Comparison of ENCODE assay signal across 16 cellular contexts in the genomic region with DNA sequence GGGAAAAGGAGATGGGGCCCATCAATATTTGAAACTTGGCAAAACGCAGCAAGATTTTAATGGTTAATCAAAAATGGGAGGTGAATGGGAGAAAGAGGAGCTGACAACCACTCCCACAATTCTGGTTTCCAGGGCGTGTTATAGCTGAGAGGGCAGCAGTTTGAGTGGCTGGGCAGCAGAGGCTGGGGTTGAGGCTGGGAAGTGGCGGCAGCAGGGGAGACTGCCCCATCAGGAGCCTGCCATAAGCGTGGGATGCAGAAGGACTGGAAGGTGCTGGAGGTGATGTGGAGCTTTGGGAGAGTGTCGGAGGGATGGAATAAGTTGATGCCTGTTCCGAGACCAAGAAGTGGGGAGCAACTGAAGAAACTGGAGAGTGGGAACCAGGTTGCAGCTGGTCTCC. TPM values are rescaled to one million over a fixed set of nuclear protein-coding genes. Genes with fewer than 3 reads are reported as not detected.
DNase-seq lines count a peak whose midpoint lies in the region; ATAC-seq and TF ChIP-seq lines count a peak whose summit lies in the region.
"Had no signal": no experiment of that assay in that cellular context is flagged by ENCODE, and none has a peak within 500 bp of the region (broad histone marks: within the 10 kb centered on the region; RNA-seq: fewer than 3 reads in every experiment).

No MANE protein-coding gene starts in this region.

- H3K36me3 ChIP-seq in spleen: no peaks in the 10 kb centered on the region
- H3K36me3 ChIP-seq: BLaER1 had no signal

- H3K27ac ChIP-seq in spleen: no peak overlapping the region
- H3K27ac ChIP-seq: 22Rv1, BLaER1, GM23248, HL-60 had no signal

- no peak for TF ChIP-seq POLR2A in spleen (IDR thresholded peaks at IDR 0.05)

- ATAC-seq in T-helper 17 cell: no peak
- ATAC-seq in left lobe of liver: no peak
- no peak for ATAC-seq in GM18867 (IDR thresholded peaks at IDR 0.05; ENCODE audit: unreplicated experiment)
- ATAC-seq: HCT116 had no signal

- no peaks in the 10 kb centered on the region for H3K36me3 Mint-ChIP-seq in T-helper 17 cell (ENCODE audit: low read depth)

- H3K27ac Mint-ChIP-seq in T-helper 17 cell: peak overlapping the region; percentile 86

- peak; percentile 28 for DNase-seq in activated CD8-positive, alpha-beta memory T cell treated with anti-CD3 and anti-CD28 coated beads for 24 hours
- no peak for DNase-seq in activated CD8-positive, alpha-beta memory T cell treated with anti-CD3 and anti-CD28 coated beads, Interleukin-2, amount 50 U/mL, for 4 hours
- DNase-seq in T-helper 17 cell (no peak), left lobe of liver (ENCODE audit: low spot score) (peak; percentile 8), spleen (peak; percentile 35), SKM-1 treated with dmso at 0.1 percent for 144 hours (lab: John Stamatoyannopoulos, UW; ENCODE audit: unreplicated experiment) (no peak)
- no peak for DNase-seq in stimulated activated naive CD4-positive, alpha-beta T cell (lab: John Stamatoyannopoulos, UW)
- DNase-seq: AML-193, Calu3, DMS 273 treated with DMSO at 0.1 percent for 48 hours, GM23248 had no signal

- no peak overlapping the region for H3K4me3 Mint-ChIP-seq in T-helper 17 cell

- H3K9me3 ChIP-seq in T-helper 17 cell (ENCODE audit: control insufficient read depth, low read length, poor library complexity, severe bottlenecking) (no peaks in the 10 kb centered on the region), spleen (no peaks in the 10 kb centered on the region)
- H3K9me3 ChIP-seq: BLaER1 had no signal

- WGBS in spleen, 5 donors: 78 to 83% (median 82%) methylated on average over 6 of the region's 6 CpGs

- no peaks in the 10 kb centered on the region for H3K4me1 ChIP-seq in spleen
- H3K4me1 ChIP-seq: BLaER1 had no signal

- H3K4me3 ChIP-seq in spleen: no peak overlapping the region
- H3K4me3 ChIP-seq: BLaER1, GM23248 had no signal

- intact Hi-C loops in spleen (cut with DNase I; ENCODE audit: low total_unique reads): no loop called here

- H3K4me1 Mint-ChIP-seq in T-helper 17 cell: peaks cover 6% of the 10 kb centered on the region

- H3K27me3 Mint-ChIP-seq in T-helper 17 cell: peaks cover 13% of the 10 kb centered on the region

- H3K27me3 ChIP-seq in spleen (replicated peaks in 1 of 7): peaks cover 0 to 8% (median 0%) of the 10 kb centered on the region in 7 donors
- H3K27me3 ChIP-seq: BLaER1 had no signal

- no peak for TF ChIP-seq CTCF in spleen (IDR thresholded peaks at IDR 0.05 in 8 of 11, conservative IDR thresholded peaks at IDR 0.05 in 3 of 11)

RNA-seq across cellular contexts. Expression of gene SH3RF3, which starts 48.9 kb away (rescaled TPM):
- under 1 TPM; 0.16 to 0.27 TPM for total RNA-seq in T-helper 17 cell
- 1.1 TPM for total RNA-seq in left lobe of liver
- 1 to 10 TPM; 3.1 to 7.6 (median 5.3) TPM for total RNA-seq in spleen
- polyA plus RNA-seq in spleen: 1 to 10 TPM; 1.3 to 2.5 (median 1.5) TPM

Comparison
In these comparisons a context has a peak if more than half of its experiments do, and no peak if none do; other contexts are left out.
1. DNase-seq: peak in activated CD8-positive, alpha-beta memory T cell treated with anti-CD3 and anti-CD28 coated beads for 24 hours (single experiment), left lobe of liver (single experiment) and spleen (single experiment); none in activated CD8-positive, alpha-beta memory T cell treated with anti-CD3 and anti-CD28 coated beads, Interleukin-2, amount 50 U/mL, for 4 hours (single experiment), T-helper 17 cell (0 of 3), SKM-1 treated with dmso at 0.1 percent for 144 hours (single experiment) and stimulated activated naive CD4-positive, alpha-beta T cell (0 of 6).